In genomic region chr3:45684327-45684892, GRCh38 we compare ENCODE assay signal across 1 cellular context.
A peak's percentile ranks its signal among the peaks of the same experiment; 100 is the strongest.
TF ChIP-seq lines count a peak whose summit lies in the region.

No MANE protein-coding gene starts in this region.

TF ChIP-seq in HepG2, 621 proteins besides CTCF, POLR2A, EP300 and RAD21 (continued from another document):
- no peak for TF ChIP-seq SNAPC2 (CRISPR knock-in tag; IDR thresholded peaks at IDR 0.05)
- no peak for TF ChIP-seq ZNF777 (CRISPR knock-in tag; IDR thresholded peaks at IDR 0.05)
- no peak for TF ChIP-seq HOXA9 (CRISPR knock-in tag; IDR thresholded peaks at IDR 0.05; ENCODE audit: borderline replicate concordance)
- no peak for TF ChIP-seq ZXDC (CRISPR knock-in tag; IDR thresholded peaks at IDR 0.05)
- no peak for TF ChIP-seq NFE2L1 (CRISPR knock-in tag; IDR thresholded peaks at IDR 0.05; ENCODE audit: borderline replicate concordance)
- TF ChIP-seq SSRP1 (CRISPR knock-in tag; IDR thresholded peaks at IDR 0.05): no peak
- no peak for TF ChIP-seq CCAR2 (optimal IDR thresholded peaks at IDR 0.05; ENCODE audit: low read depth, low read length)
- TF ChIP-seq KDM2A (CRISPR knock-in tag; IDR thresholded peaks at IDR 0.05; ENCODE audit: borderline replicate concordance, low read depth): 0 out of 2 replicates have a peak, but pooled peaks have one; percentile 50
TF ChIP-seq in HepG2: peak in this region for 2.
